In genomic region chr20:33827109-33827508, GRCh38 we compare ENCODE assay signal across 19 cellular contexts. TPM values are rescaled to one million over a fixed set of nuclear protein-coding genes. Genes with fewer than 3 reads are reported as not detected.
A peak's percentile ranks its signal among the peaks of the same experiment; 100 is the strongest.
DNase-seq lines count a peak whose midpoint lies in the region; ATAC-seq and TF ChIP-seq lines count a peak whose summit lies in the region.
"Had no signal": no experiment of that assay in that cellular context is flagged by ENCODE, and none has a peak within 500 bp of the region (broad histone marks: within the 10 kb centered on the region; RNA-seq: fewer than 3 reads in every experiment).

No MANE protein-coding gene starts in this region.

- DNase-seq in central memory CD8-positive, alpha-beta T cell (ENCODE audit: low spot score in 2 of 2), result no peak
- DNase-seq in trophoblast cell (no peak), NCI-H2171 (lab: John Stamatoyannopoulos, UW) (no peak), SW480 (ENCODE audit: low spot score) (no peak)
- DNase-seq: activated CD4-positive, alpha-beta T cell treated with anti-CD3 and anti-CD28 coated beads, Interleukin-2, amount 50 U/mL, for 1 hour; activated T-cell treated with anti-CD3 and anti-CD28 coated beads, Interleukin-2, amount 50 U/mL, for 48 hours; amniotic stem cell; DMS153; esophagus squamous epithelium; kidney glomerular epithelial cell; mucosa of descending colon; NCI-H2107; NK-92 treated with Interleukin-12 subunit alpha and Interleukin-12 subunit beta, amount 100 ng/mL, for 24 hours; posterior cingulate gyrus; T1000 had no signal

- H3K4me1 ChIP-seq in BLaER1 (peaks cover 46% of the 10 kb centered on the region), KMS-11 (ENCODE audit: low read depth, poor library complexity, severe bottlenecking) (peaks cover 83% of the 10 kb centered on the region), trophoblast cell (ENCODE audit: control insufficient read depth in 1 of 2, insufficient read depth in 2 of 2, low read length in 2 of 2) (peaks cover 12 to 16% of the 10 kb centered on the region in 2 experiments)

- H2BK12ac ChIP-seq in trophoblast cell (ENCODE audit: low read length), result no peak overlapping the region

- H4K8ac ChIP-seq in trophoblast cell (ENCODE audit: low read depth, low read length), result no peak overlapping the region

- H3K27me3 ChIP-seq in BLaER1, result no peaks in the 10 kb centered on the region
- H3K27me3 ChIP-seq in KMS-11 (ENCODE audit: insufficient read depth, low read depth), result no peaks in the 10 kb centered on the region
- H3K27me3 ChIP-seq in trophoblast cell (ENCODE audit: insufficient read depth, low read length), result no peaks in the 10 kb centered on the region
- H3K27me3 ChIP-seq: esophagus squamous epithelium had no signal

- H3K27ac Mint-ChIP-seq in central memory CD8-positive, alpha-beta T cell (ENCODE audit: low read depth), result peak overlapping the region; percentile 7

- H2AK5ac ChIP-seq in trophoblast cell (ENCODE audit: low read length), result no peak overlapping the region

- H4K12ac ChIP-seq in trophoblast cell (ENCODE audit: low read depth, low read length), result no peak overlapping the region

- H3K9me3 Mint-ChIP-seq in central memory CD8-positive, alpha-beta T cell, result no peaks in the 10 kb centered on the region

- H4K20me1 ChIP-seq in BLaER1, result peaks cover 100% of the 10 kb centered on the region
- H4K20me1 ChIP-seq in KMS-11 (ENCODE audit: insufficient read depth), result peaks cover 41% of the 10 kb centered on the region

- ATAC-seq in central memory CD8-positive, alpha-beta T cell (replicated peaks; ENCODE audit: extremely low read depth, poor library complexity, severe bottlenecking), result no peak
- no peak for ATAC-seq in activated CD4-positive, CD25-positive, alpha-beta regulatory T cell treated with anti-CD3 and anti-CD28 coated beads, Interleukin-2, amount 50 U/mL, for 24 hours
- no peak for ATAC-seq in GM21526 (IDR thresholded peaks at IDR 0.05; ENCODE audit: low FRiP score, unreplicated experiment)

- H3K14ac ChIP-seq in trophoblast cell (ENCODE audit: low read length), result no peak overlapping the region

- H4K91ac ChIP-seq in trophoblast cell (ENCODE audit: low read depth, low read length), result no peak overlapping the region

- H3K36me3 ChIP-seq in BLaER1 (peaks cover 33% of the 10 kb centered on the region), KMS-11 (ENCODE audit: insufficient read depth) (no peaks in the 10 kb centered on the region; the same call in 1 of the 2 replicates), trophoblast cell (ENCODE audit: control insufficient read depth in 1 of 2, insufficient read depth in 2 of 2, low read length in 2 of 2) (peaks cover 3 to 4% of the 10 kb centered on the region in 2 experiments)

- H3K79me2 ChIP-seq in KMS-11 (ENCODE audit: insufficient read depth, low read depth) (peaks cover 100% of the 10 kb centered on the region), trophoblast cell (ENCODE audit: control insufficient read depth, insufficient read depth, low read length, poor library complexity) (peaks cover 4% of the 10 kb centered on the region)

- H3K4me1 Mint-ChIP-seq in central memory CD8-positive, alpha-beta T cell, result peaks cover 74% of the 10 kb centered on the region

- no peak overlapping the region for H2BK5ac ChIP-seq in trophoblast cell (ENCODE audit: low read depth, low read length, poor library complexity)

- peaks cover 10% of the 10 kb centered on the region for H3K36me3 Mint-ChIP-seq in central memory CD8-positive, alpha-beta T cell (ENCODE audit: insufficient read depth)

- H3K9ac ChIP-seq in BLaER1 (peak overlapping the region; percentile 49; the same call in 1 of the 2 replicates), KMS-11 (no peak overlapping the region; the same call in 1 of the 2 replicates), trophoblast cell (ENCODE audit: low read length) (no peak overlapping the region)

- no peak for TF ChIP-seq CTCF in KMS-11 (conservative IDR thresholded peaks at IDR 0.05; ENCODE audit: low read depth, low read length)

- no peak overlapping the region for H3K4me3 Mint-ChIP-seq in central memory CD8-positive, alpha-beta T cell

- peak overlapping the region; percentile 12 for H3K4ac ChIP-seq in trophoblast cell (ENCODE audit: low read depth, low read length)

- no peak overlapping the region for H3K4me3 ChIP-seq in BLaER1
- no peak overlapping the region for H3K4me3 ChIP-seq in KMS-11 (IDR thresholded peaks at IDR 0.05; ENCODE audit: insufficient read depth, low read depth, low read length)
- H3K4me3 ChIP-seq in trophoblast cell (ENCODE audit: low read depth, low read length), result no peak overlapping the region
- H3K4me3 ChIP-seq: esophagus squamous epithelium, mucosa of descending colon had no signal

- no peak overlapping the region for H3K18ac ChIP-seq in trophoblast cell (ENCODE audit: low read length)

- no peaks in the 10 kb centered on the region for H3K9me3 ChIP-seq in BLaER1
- H3K9me3 ChIP-seq in trophoblast cell (ENCODE audit: insufficient read depth, low read depth, low read length), result no peaks in the 10 kb centered on the region
- H3K9me3 ChIP-seq: esophagus squamous epithelium, mucosa of descending colon had no signal

- no peak overlapping the region for H2AFZ ChIP-seq in KMS-11 (ENCODE audit: low read depth)
- no peak overlapping the region for H2AFZ ChIP-seq in trophoblast cell (ENCODE audit: insufficient read depth, low read length, poor library complexity)

- peak overlapping the region; percentile 75 for H3K4me2 ChIP-seq in BLaER1
- H3K4me2 ChIP-seq in KMS-11, result peak overlapping the region; percentile 11; the same call in 1 of the 2 replicates
- H3K4me2 ChIP-seq in trophoblast cell (ENCODE audit: low read length), result no peak overlapping the region

- WGBS in trophoblast cell (ENCODE audit: extremely low coverage, insufficient coverage, insufficient read length), result no CpG with 5 or more reads among the region's 2 CpGs

- no peak overlapping the region for H2BK120ac ChIP-seq in trophoblast cell (ENCODE audit: insufficient read depth, low read length, poor library complexity)

- H3K27ac ChIP-seq in BLaER1 (peak overlapping the region; percentile 67; the same call in 1 of the 2 replicates), KMS-11 (no peak overlapping the region), trophoblast cell (ENCODE audit: low read depth, low read length) (no peak overlapping the region)

- no peaks in the 10 kb centered on the region for H3K79me1 ChIP-seq in trophoblast cell (ENCODE audit: low read length)

- no peak overlapping the region for H3K23ac ChIP-seq in trophoblast cell (ENCODE audit: low read length)

- H3K27me3 Mint-ChIP-seq in central memory CD8-positive, alpha-beta T cell, result no peaks in the 10 kb centered on the region

RNA-seq across cellular contexts. Expression of gene CHMP4B, which starts 16.0 kb away (rescaled TPM):
- polyA plus RNA-seq in trophoblast cell (2013), result 95.8 and 99.2 TPM in 2 replicates
